In genomic region chr7:80014507-80014906, GRCh38 we compare ENCODE assay signal across 10 cellular contexts.
A peak's percentile ranks its signal among the peaks of the same experiment; 100 is the strongest.
DNase-seq lines count a peak whose midpoint lies in the region; ATAC-seq and TF ChIP-seq lines count a peak whose summit lies in the region.
"Had no signal": no experiment of that assay in that cellular context is flagged by ENCODE, and none has a peak within 500 bp of the region (broad histone marks: within the 10 kb centered on the region; RNA-seq: fewer than 3 reads in every experiment).

No MANE protein-coding gene starts in this region.

- H3K9me3 Mint-ChIP-seq in natural killer cell treated with Interleukin-12 subunit alpha and Interleukin-12 subunit beta and Interleukin-15 and Interleukin-18, amount 100 ng/mL, for 72 hours = peaks cover 7% of the 10 kb centered on the region

- no peak overlapping the region for H3K27ac Mint-ChIP-seq in natural killer cell treated with Interleukin-12 subunit alpha and Interleukin-12 subunit beta and Interleukin-15 and Interleukin-18, amount 100 ng/mL, for 72 hours

- H3K4me3 Mint-ChIP-seq in natural killer cell treated with Interleukin-12 subunit alpha and Interleukin-12 subunit beta and Interleukin-15 and Interleukin-18, amount 100 ng/mL, for 72 hours = no peak overlapping the region

- H3K27me3 Mint-ChIP-seq in natural killer cell treated with Interleukin-12 subunit alpha and Interleukin-12 subunit beta and Interleukin-15 and Interleukin-18, amount 100 ng/mL, for 72 hours = no peaks in the 10 kb centered on the region

- DNase-seq in NCI-H2171 treated with DMSO at 0.1 percent for 48 hours (lab: John Stamatoyannopoulos, UW) (peak; percentile 13), NCI-H2171 (lab: John Stamatoyannopoulos, UW) (no peak), SJCRH30 (peak; percentile 9 to 60), fibroblast of villous mesenchyme (ENCODE audit: low read depth) (peak; percentile 54), NCI-H2029 (lab: John Stamatoyannopoulos, UW) (no peak), substantia nigra (lab: John Stamatoyannopoulos, UW) (no peak)
- no peak for DNase-seq in natural killer cell treated with Interleukin-12 subunit alpha and Interleukin-12 subunit beta and Interleukin-15 and Interleukin-18, amount 100 ng/mL, for 72 hours (ENCODE audit: low spot score)
- DNase-seq: upper lobe of right lung had no signal

- peak overlapping the region; percentile 50 for H3K4me2 ChIP-seq in skeletal muscle satellite cell (ENCODE audit: low read length)
- H3K4me2 ChIP-seq: A549 had no signal

- H3K27me3 ChIP-seq in SJCRH30 = no peaks in the 10 kb centered on the region
- H3K27me3 ChIP-seq in skeletal muscle satellite cell (ENCODE audit: control insufficient read depth, insufficient read depth, low read length) = no peaks in the 10 kb centered on the region
- H3K27me3 ChIP-seq: upper lobe of right lung had no signal

- H3K9ac ChIP-seq in skeletal muscle satellite cell (ENCODE audit: low read depth, low read length) = no peak overlapping the region

- no peak for ATAC-seq in natural killer cell treated with Interleukin-12 subunit alpha and Interleukin-12 subunit beta and Interleukin-15 and Interleukin-18, amount 100 ng/mL, for 72 hours
- ATAC-seq: A549, upper lobe of right lung had no signal

- no peaks in the 10 kb centered on the region for H3K36me3 ChIP-seq in SJCRH30
- no peaks in the 10 kb centered on the region for H3K36me3 ChIP-seq in skeletal muscle satellite cell (ENCODE audit: insufficient read depth, low read length)
- H3K36me3 ChIP-seq: upper lobe of right lung had no signal

- H3K4me3 ChIP-seq in SJCRH30 = no peak overlapping the region
- no peak overlapping the region for H3K4me3 ChIP-seq in fibroblast of villous mesenchyme (ENCODE audit: low read depth, low read length)
- H3K4me3 ChIP-seq in skeletal muscle satellite cell (ENCODE audit: low read length) = no peak overlapping the region
- H3K4me3 ChIP-seq: A549, upper lobe of right lung had no signal

- H3K4me1 Mint-ChIP-seq in natural killer cell treated with Interleukin-12 subunit alpha and Interleukin-12 subunit beta and Interleukin-15 and Interleukin-18, amount 100 ng/mL, for 72 hours (ENCODE audit: low read depth in 2 of 2) = no peaks in the 10 kb centered on the region

- no peak for TF ChIP-seq CTCF in fibroblast of villous mesenchyme (IDR thresholded peaks at IDR 0.05; ENCODE audit: insufficient read depth, low read depth, low read length)

- peaks cover 6% of the 10 kb centered on the region for H3K36me3 Mint-ChIP-seq in natural killer cell treated with Interleukin-12 subunit alpha and Interleukin-12 subunit beta and Interleukin-15 and Interleukin-18, amount 100 ng/mL, for 72 hours

- H3K4me1 ChIP-seq in SJCRH30 = 0 out of 2 replicates have a peak, but pooled peaks cover 2% of the 10 kb centered on the region
- H3K4me1 ChIP-seq in skeletal muscle satellite cell (ENCODE audit: control insufficient read depth, insufficient read depth, low read length) = no peaks in the 10 kb centered on the region
- H3K4me1 ChIP-seq: A549, upper lobe of right lung had no signal

- H3K9me3 ChIP-seq in SJCRH30 (replicated peaks) (no peaks in the 10 kb centered on the region), skeletal muscle satellite cell (replicated peaks; ENCODE audit: low read length) (no peaks in the 10 kb centered on the region)
- H3K9me3 ChIP-seq: A549, upper lobe of right lung had no signal

- H3K27ac ChIP-seq in SJCRH30 (no peak overlapping the region), substantia nigra (ENCODE audit: low read depth, low read length, poor library complexity, severe bottlenecking) (no peak overlapping the region)
- H3K27ac ChIP-seq: A549, upper lobe of right lung had no signal

Comparison
In these comparisons a context has a peak if more than half of its experiments do, and no peak if none do; other contexts are left out.
1. DNase-seq: peak in NCI-H2171 treated with DMSO at 0.1 percent for 48 hours (single experiment), SJCRH30 (2 of 2) and fibroblast of villous mesenchyme (single experiment); none in NCI-H2171 (single experiment), NCI-H2029 (single experiment), natural killer cell treated with Interleukin-12 subunit alpha and Interleukin-12 subunit beta and Interleukin-15 and Interleukin-18, amount 100 ng/mL, for 72 hours (single experiment) and substantia nigra (0 of 49).